In the genomic region with DNA sequence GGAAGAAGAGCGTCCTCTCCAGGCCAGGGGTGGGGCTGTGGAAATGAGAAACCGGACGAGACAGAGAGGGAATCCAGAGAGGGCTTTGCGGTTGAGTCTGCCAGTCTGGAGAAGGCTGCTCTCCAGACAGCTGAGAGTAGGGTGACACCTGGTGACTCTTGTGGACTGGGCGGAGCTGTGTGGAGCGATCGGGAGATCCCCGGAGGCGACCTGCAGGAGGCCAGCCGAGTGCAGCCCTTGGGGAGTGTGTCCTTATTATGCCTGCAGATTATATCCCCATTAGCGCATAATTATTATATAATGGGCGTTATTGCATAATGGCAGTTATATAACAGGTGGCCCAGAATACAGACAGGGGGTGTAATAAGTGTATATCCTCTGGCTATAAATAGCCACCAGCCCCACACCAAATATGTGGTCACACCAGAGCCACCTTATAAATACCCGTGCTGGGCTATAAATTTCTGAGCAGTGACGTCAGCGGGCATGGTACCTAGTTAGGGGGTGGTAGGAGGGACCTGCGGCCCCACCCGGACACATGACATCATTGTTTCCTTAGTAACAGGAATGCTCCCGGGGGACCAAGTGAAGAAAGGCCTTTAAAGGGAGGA, we compare ENCODE assay signal across 9 cellular contexts. TPM values are rescaled to one million over a fixed set of nuclear protein-coding genes. Genes with fewer than 3 reads are reported as not detected.
A peak's percentile ranks its signal among the peaks of the same experiment; 100 is the strongest.
DNase-seq lines count a peak whose midpoint lies in the region; ATAC-seq, FAIRE-seq and TF ChIP-seq lines count a peak whose summit lies in the region.
"Had no signal": no experiment of that assay in that cellular context is flagged by ENCODE, and none has a peak within 500 bp of the region (broad histone marks: within the 10 kb centered on the region; RNA-seq: fewer than 3 reads in every experiment).

No MANE protein-coding gene starts in this region.

- peak; percentile 88 for DNase-seq in MG63
- peak; percentile 99 to 100 for DNase-seq in SJCRH30
- DNase-seq in keratinocyte (ENCODE audit: low read depth, low spot score), result peak; percentile 76
- DNase-seq in urothelium cell line (ENCODE audit: low spot score), result peak; percentile 79
- no peak for DNase-seq in CD14-positive monocyte (ENCODE audit: low spot score)
- DNase-seq in head of caudate nucleus, result no peak

- H3K9me3 ChIP-seq in MG63 (no peaks in the 10 kb centered on the region), SJCRH30 (replicated peaks) (no peaks in the 10 kb centered on the region), keratinocyte (ENCODE audit: control insufficient read depth, low read depth, low read length) (no peaks in the 10 kb centered on the region)

- no peak overlapping the region for H3K27ac Mint-ChIP-seq in CD14-positive monocyte

- peaks cover 6% of the 10 kb centered on the region for H3K4me1 Mint-ChIP-seq in CD14-positive monocyte

- H3K79me2 ChIP-seq in keratinocyte (ENCODE audit: control insufficient read depth, insufficient read depth, low read length), result peaks cover 63% of the 10 kb centered on the region

- H3K4me2 ChIP-seq in keratinocyte (ENCODE audit: control insufficient read depth, extremely low read depth, insufficient read depth, low read depth, low read length), result peak overlapping the region; percentile 87

- no peak overlapping the region for H2AFZ ChIP-seq in keratinocyte (ENCODE audit: control insufficient read depth, low read length)

- no peak overlapping the region for H3K4me3 ChIP-seq in MG63
- H3K4me3 ChIP-seq in SJCRH30, result no peak overlapping the region
- H3K4me3 ChIP-seq in keratinocyte (ENCODE audit: control insufficient read depth in 2 of 3, extremely low read depth in 1 of 3, insufficient read depth in 2 of 3, low read depth in 1 of 3, low read length in 3 of 3), result peak overlapping the region in 2 of 3 experiments; percentile 23 to 39

- H3K27me3 ChIP-seq in MG63 (no peaks in the 10 kb centered on the region), SJCRH30 (no peaks in the 10 kb centered on the region), keratinocyte (ENCODE audit: control insufficient read depth, extremely low read depth, insufficient read depth, low read length) (no peaks in the 10 kb centered on the region)

- TF ChIP-seq CTCF in keratinocyte (optimal IDR thresholded peaks at IDR 0.05 in 1 of 3, IDR thresholded peaks at IDR 0.05 in 1 of 3, conservative IDR thresholded peaks at IDR 0.05 in 1 of 3; ENCODE audit: extremely low read depth in 1 of 3, insufficient read depth in 2 of 3, low read length in 3 of 3), result peak in 2 of 3 experiments; percentile 30 to 39
- no peak for TF ChIP-seq CTCF in CD14-positive monocyte (IDR thresholded peaks at IDR 0.05)

- H3K36me3 Mint-ChIP-seq in CD14-positive monocyte, result no peaks in the 10 kb centered on the region

- intact Hi-C loops in CD14-positive monocyte (cut with micrococcal nuclease) (loop anchor here in 1 of 2 donors (10.0 kb wide), 1 partner anchor 52 kb away; no protein-coding TSS in a partner anchor), head of caudate nucleus (cut with DNase I) (no loop called here)

- dilution Hi-C loops in keratinocyte (cut with MboI; ENCODE audit: extremely low pct_ligation_motif_present, low sequenced_read_pairs), result no loop called here

- H3K27ac ChIP-seq in SJCRH30 (peak overlapping the region; percentile 98), keratinocyte (ENCODE audit: control insufficient read depth, insufficient read depth, low read length) (peak overlapping the region; percentile 92)
- H3K27ac ChIP-seq: HL-60 had no signal

- H3K36me3 ChIP-seq in MG63 (peaks cover 99% of the 10 kb centered on the region), SJCRH30 (no peaks in the 10 kb centered on the region), keratinocyte (ENCODE audit: control insufficient read depth in 2 of 2, extremely low read depth in 1 of 2, insufficient read depth in 2 of 2, low read length in 2 of 2) (peaks cover 0 to 18% of the 10 kb centered on the region in 2 experiments)

- FAIRE-seq in keratinocyte (lab: Jason Lieb, UNC) (peak; percentile 51), urothelium cell line (lab: Jason Lieb, UNC) (no peak)

- H3K9me1 ChIP-seq in keratinocyte (ENCODE audit: control insufficient read depth, extremely low read depth, insufficient read depth, low read length), result peaks cover 14% of the 10 kb centered on the region

- H4K20me1 ChIP-seq in keratinocyte (ENCODE audit: control insufficient read depth, extremely low read depth, insufficient read depth, low read length), result no peaks in the 10 kb centered on the region

- H3K4me1 ChIP-seq in SJCRH30 (peaks cover 77% of the 10 kb centered on the region), keratinocyte (ENCODE audit: control insufficient read depth, extremely low read depth, insufficient read depth, low read length) (peaks cover 95% of the 10 kb centered on the region)

- no peak overlapping the region for H3K4me3 Mint-ChIP-seq in CD14-positive monocyte
- H3K4me3 Mint-ChIP-seq: central memory CD8-positive, alpha-beta T cell had no signal

- peak overlapping the region; percentile 64 for H3K9ac ChIP-seq in keratinocyte (ENCODE audit: control insufficient read depth, extremely low read depth, insufficient read depth, low read length)

- H3K27me3 Mint-ChIP-seq in CD14-positive monocyte (ENCODE audit: low read depth in 3 of 3), result peaks cover 1 to 5% (median 2%) of the 10 kb centered on the region in 3 donors
- H3K27me3 Mint-ChIP-seq: central memory CD8-positive, alpha-beta T cell had no signal

- no peak for ATAC-seq in HG02840 (IDR thresholded peaks at IDR 0.05; ENCODE audit: low FRiP score, unreplicated experiment)

- peaks cover 0 to 2% (median 0%) of the 10 kb centered on the region in 7 donors for H3K9me3 Mint-ChIP-seq in CD14-positive monocyte
- H3K9me3 Mint-ChIP-seq: central memory CD8-positive, alpha-beta T cell had no signal

RNA-seq across cellular contexts. Expression of gene NFIX, which starts 41.2 kb away (rescaled TPM):
- 53.9 and 78.0 TPM in 2 replicates for total RNA-seq in MG63 (2014; rRNA removed; shearing (Covaris generic); ENCODE audit: low replicate concordance)
- total RNA-seq in SJCRH30 (2014; rRNA removed; shearing (Covaris generic)), result 20.2 and 22.4 TPM in 2 replicates
- 3.1 to 21.4 TPM (median 5.2 TPM) in 3 replicates for polyA plus RNA-seq in keratinocyte
- 13.1 TPM for polyA plus RNA-seq in keratinocyte (2011; ENCODE audit: low read depth)
- 8.8 and 19.1 TPM in 2 replicates for polyA plus RNA-seq in keratinocyte (2011; cell fraction: cytosol; rRNA removed)
- polyA plus RNA-seq in keratinocyte (2011; cell fraction: nucleus; rRNA removed), result 16.8 and 22.7 TPM in 2 replicates
- polyA plus RNA-seq in keratinocyte (2012; ENCODE audit: low replicate concordance), result 11.9 and 50.9 TPM in 2 replicates
- polyA minus RNA-seq in keratinocyte, result 8.7 to 101 TPM (median 9.2 TPM) in 3 replicates
- polyA minus RNA-seq in keratinocyte (2011; cell fraction: cytosol; rRNA and poly(A)+ RNA removed), result 22.1 TPM
- polyA minus RNA-seq in keratinocyte (2011; cell fraction: nucleus; rRNA and poly(A)+ RNA removed), result 9.8 and 16.2 TPM in 2 replicates
- polyA plus RNA-seq in CD14-positive monocyte, result under 1 TPM; 0.25 to 0.90 TPM

Comparison
In these comparisons a context has a peak if more than half of its experiments do, and no peak if none do; other contexts are left out.
1. DNase-seq: peak in MG63 (single experiment), SJCRH30 (2 of 2), keratinocyte (single experiment) and urothelium cell line (single experiment); none in CD14-positive monocyte (single experiment) and head of caudate nucleus (0 of 42).
2. H3K4me3 ChIP-seq: peak in keratinocyte (2 of 3); none in MG63 (single experiment) and SJCRH30 (single experiment).